ENCODE assay signal across 17 cellular contexts in genomic region chr4:1819284-1819683, GRCh38.
"Had no signal": no experiment of that assay in that cellular context is flagged by ENCODE, and none has a peak within 500 bp of the region (broad histone marks: within the 10 kb centered on the region; RNA-seq: fewer than 3 reads in every experiment).

No MANE protein-coding gene starts in this region.

- H3K9me3 ChIP-seq: sigmoid colon had no signal

- ATAC-seq: activated T-cell treated with anti-CD3 and anti-CD28 coated beads, Interleukin-2, amount 50 U/mL, for 72 hours had no signal

- DNase-seq: activated CD4-positive, alpha-beta T cell treated with anti-CD3 and anti-CD28 coated beads, Interleukin-2, amount 10 ng/mL, durations not matched to agents 7 days and 5 days; activated CD4-positive, CD25-positive, alpha-beta regulatory T cell; activated CD8-positive, alpha-beta memory T cell treated with anti-CD3 and anti-CD28 coated beads, Interleukin-2, amount 50 U/mL, for 48 hours; activated gamma-delta T cell; activated naive CD8-positive, alpha-beta T cell treated with anti-CD3 and anti-CD28 coated beads, Interleukin-2, amount 10 ng/mL, durations not matched to agents 7 days and 5 days; activated T-cell treated with anti-CD3 and anti-CD28 coated beads, Interleukin-2, amount 50 U/mL, for 72 hours; brain microvascular endothelial cell; endodermal cell; erythroblast; hypothalamus; kidney glomerular epithelial cell; mesendoderm; nephron progenitor cell; sigmoid colon; stimulated activated CD4-positive, alpha-beta T cell treated with anti-CD3 and anti-CD28 coated beads, Interleukin-12 subunit alpha, Interleukin-12 subunit beta, amount 100 ng/mL, for 4 hours; stimulated activated CD4-positive, alpha-beta T cell treated with anti-CD3 and anti-CD28 coated beads, Interleukin-2, amount 100 ng/mL, for 24 hours had no signal

- H3K4me3 ChIP-seq: dorsolateral prefrontal cortex, sigmoid colon had no signal

- H3K27ac ChIP-seq: brain microvascular endothelial cell, sigmoid colon had no signal

- H3K4me1 ChIP-seq: sigmoid colon had no signal

- H3K27me3 ChIP-seq: brain microvascular endothelial cell, dorsolateral prefrontal cortex, sigmoid colon had no signal
